Comparison of ENCODE assay signal across 29 cellular contexts in the genomic region with DNA sequence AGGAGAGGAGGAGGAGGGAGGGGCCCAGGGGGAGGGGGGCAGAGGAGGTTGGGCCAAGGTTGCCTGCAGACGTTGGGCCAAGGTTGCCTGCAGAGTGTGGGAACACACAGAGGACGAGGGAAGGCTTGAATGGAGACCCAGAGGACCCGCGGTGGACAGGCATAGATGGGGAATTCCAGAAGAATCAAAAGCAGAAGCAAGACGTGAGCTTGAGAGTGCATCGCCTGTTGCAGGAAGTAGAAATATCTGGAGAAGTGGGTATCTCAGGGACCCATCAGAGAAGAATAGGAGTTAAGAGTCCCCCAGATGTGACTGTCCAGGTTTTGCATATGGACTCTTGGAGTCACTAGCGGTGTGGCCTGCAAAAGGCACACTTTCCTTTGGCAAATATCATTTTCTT.
"Had no signal": no experiment of that assay in that cellular context is flagged by ENCODE, and none has a peak within 500 bp of the region (broad histone marks: within the 10 kb centered on the region; RNA-seq: fewer than 3 reads in every experiment).

No MANE protein-coding gene starts in this region.

- H3K4me3 ChIP-seq: left lung, lung, mucosa of descending colon, psoas muscle, skin epidermis, stomach, testis, thyroid gland, transverse colon, upper lobe of left lung had no signal

- H3K4me1 ChIP-seq: left lung, parathyroid adenoma, psoas muscle, stomach, testis, thyroid gland, transverse colon, upper lobe of left lung had no signal

- H2AFZ ChIP-seq: parathyroid adenoma had no signal

- H3K79me2 ChIP-seq: parathyroid adenoma had no signal

- H3K4me3 Mint-ChIP-seq: immature natural killer cell; naive thymus-derived CD4-positive, alpha-beta T cell; natural killer cell treated with Interleukin-12 subunit alpha and Interleukin-12 subunit beta and Interleukin-15 and Interleukin-18, amount 100 ng/mL, for 72 hours; neural crest cell; stimulated activated effector memory CD8-positive, alpha-beta T cell treated with anti-CD3 and anti-CD28 coated beads, Interleukin-12 subunit alpha, Interleukin-12 subunit beta, amount 100 ng/mL, for 72 hours had no signal

- ATAC-seq: left colon; left lung; mucosa of descending colon; naive thymus-derived CD4-positive, alpha-beta T cell; natural killer cell treated with Interleukin-12 subunit alpha and Interleukin-12 subunit beta and Interleukin-15 and Interleukin-18, amount 100 ng/mL, for 72 hours; psoas muscle; sciatic nerve; stimulated activated effector memory CD8-positive, alpha-beta T cell treated with anti-CD3 and anti-CD28 coated beads, Interleukin-12 subunit alpha, Interleukin-12 subunit beta, amount 100 ng/mL, for 72 hours had no signal

- H3K27ac Mint-ChIP-seq: immature natural killer cell; naive thymus-derived CD4-positive, alpha-beta T cell; natural killer cell treated with Interleukin-12 subunit alpha and Interleukin-12 subunit beta and Interleukin-15 and Interleukin-18, amount 100 ng/mL, for 72 hours; stimulated activated effector memory CD8-positive, alpha-beta T cell treated with anti-CD3 and anti-CD28 coated beads, Interleukin-12 subunit alpha, Interleukin-12 subunit beta, amount 100 ng/mL, for 72 hours had no signal

- H3K27me3 ChIP-seq: left lung, testis, thyroid gland, transverse colon, upper lobe of left lung had no signal

- H3K9me3 Mint-ChIP-seq: immature natural killer cell; natural killer cell treated with Interleukin-12 subunit alpha and Interleukin-12 subunit beta and Interleukin-15 and Interleukin-18, amount 100 ng/mL, for 72 hours had no signal

- H3K4me1 Mint-ChIP-seq: immature natural killer cell; neural crest cell; stimulated activated effector memory CD8-positive, alpha-beta T cell treated with anti-CD3 and anti-CD28 coated beads, Interleukin-12 subunit alpha, Interleukin-12 subunit beta, amount 100 ng/mL, for 72 hours had no signal

- H3K36me3 ChIP-seq: left lung, stomach, thyroid gland, transverse colon, upper lobe of left lung had no signal

- DNase-seq: head of caudate nucleus; hippocampal formation; immature natural killer cell; kidney; left colon; left lung; mesendoderm; midbrain; mucosa of descending colon; naive thymus-derived CD4-positive, alpha-beta T cell; nucleus accumbens; psoas muscle; stimulated activated CD4-positive, alpha-beta T cell treated with anti-CD3 and anti-CD28 coated beads, Interleukin-12 subunit alpha, Interleukin-12 subunit beta, amount 100 ng/mL, for 4 hours; stimulated activated CD4-positive, alpha-beta T cell treated with anti-CD3 and anti-CD28 coated beads, Interleukin-15, amount 100 ng/mL, for 24 hours; stimulated activated CD4-positive, alpha-beta T cell treated with anti-CD3 and anti-CD28 coated beads, Interleukin-2, amount 100 ng/mL, for 24 hours; stimulated activated CD4-positive, alpha-beta T cell treated with anti-CD3 and anti-CD28 coated beads, Interleukin-4, amount 100 ng/mL, for 24 hours; stimulated activated naive CD4-positive, alpha-beta T cell treated with Interleukin-2 at 50 U/mL for 16 hours; stomach; testis; thyroid gland; transverse colon; upper lobe of left lung had no signal

- H3K9me3 ChIP-seq: mucosa of descending colon, psoas muscle, testis, thyroid gland had no signal

- H3K27ac ChIP-seq: left lung, parathyroid adenoma, psoas muscle, skin epidermis, stomach, testis, thyroid gland, transverse colon, upper lobe of left lung had no signal

- H3K9ac ChIP-seq: parathyroid adenoma had no signal
